ENCODE assay signal across 1 cellular context in the genomic region with DNA sequence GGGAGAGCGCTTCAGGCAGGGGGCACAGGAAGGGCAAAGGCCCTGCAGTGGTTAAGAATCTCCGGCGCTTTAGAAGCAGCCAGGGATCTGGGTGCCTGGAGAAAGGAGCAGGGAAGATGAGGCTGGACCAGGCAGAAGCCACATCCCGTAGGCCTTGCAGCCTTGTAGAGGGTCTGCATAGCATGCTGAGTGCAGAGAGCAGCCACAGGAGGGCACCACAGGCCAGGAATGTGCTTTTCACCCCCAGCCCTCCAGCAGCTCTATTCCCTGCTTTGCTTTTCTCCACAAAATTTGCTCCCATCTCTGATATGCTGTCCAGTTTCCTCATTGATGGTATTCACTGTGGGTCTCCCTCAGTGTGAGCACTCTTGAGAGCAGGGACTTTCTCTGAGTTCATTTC.
A peak's percentile ranks its signal among the peaks of the same experiment; 100 is the strongest.
TF ChIP-seq lines count a peak whose summit lies in the region.

No MANE protein-coding gene starts in this region.

TF ChIP-seq in K562, 482 proteins besides CTCF, POLR2A, EP300 and RAD21:
- TF ChIP-seq ZBTB7A (IDR thresholded peaks at IDR 0.05; ENCODE audit: borderline replicate concordance, control insufficient read depth, low read depth, low read length) = peak; percentile 47; the same call in 1 of the 2 replicates
- no peak for TF ChIP-seq PHF8 (IDR thresholded peaks at IDR 0.05; ENCODE audit: borderline replicate concordance, low read length)
- no peak for TF ChIP-seq BCL6 (CRISPR knock-in tag; IDR thresholded peaks at IDR 0.05)
- no peak for TF ChIP-seq ZBTB11 (CRISPR knock-in tag; IDR thresholded peaks at IDR 0.05)
- TF ChIP-seq TAF7 (tag; IDR thresholded peaks at IDR 0.05) = no peak
- TF ChIP-seq CTCFL (IDR thresholded peaks at IDR 0.05; ENCODE audit: borderline replicate concordance, insufficient read depth, low read depth, low read length, poor library complexity, severe bottlenecking) = peak; percentile 86
- TF ChIP-seq TEAD1 (CRISPR knock-in tag; IDR thresholded peaks at IDR 0.05) = peak in 1 of 2 experiments; percentile 82; a peak in 1 of 4 replicates
- no peak for TF ChIP-seq NR2C2 (CRISPR knock-in tag; IDR thresholded peaks at IDR 0.05)
- TF ChIP-seq NR2C2 (tag; IDR thresholded peaks at IDR 0.05) = no peak
- TF ChIP-seq ZNF324 (CRISPR knock-in tag; IDR thresholded peaks at IDR 0.05) = no peak
- no peak for TF ChIP-seq MBD1 (CRISPR knock-in tag; IDR thresholded peaks at IDR 0.05)
- TF ChIP-seq, protein P1, sequence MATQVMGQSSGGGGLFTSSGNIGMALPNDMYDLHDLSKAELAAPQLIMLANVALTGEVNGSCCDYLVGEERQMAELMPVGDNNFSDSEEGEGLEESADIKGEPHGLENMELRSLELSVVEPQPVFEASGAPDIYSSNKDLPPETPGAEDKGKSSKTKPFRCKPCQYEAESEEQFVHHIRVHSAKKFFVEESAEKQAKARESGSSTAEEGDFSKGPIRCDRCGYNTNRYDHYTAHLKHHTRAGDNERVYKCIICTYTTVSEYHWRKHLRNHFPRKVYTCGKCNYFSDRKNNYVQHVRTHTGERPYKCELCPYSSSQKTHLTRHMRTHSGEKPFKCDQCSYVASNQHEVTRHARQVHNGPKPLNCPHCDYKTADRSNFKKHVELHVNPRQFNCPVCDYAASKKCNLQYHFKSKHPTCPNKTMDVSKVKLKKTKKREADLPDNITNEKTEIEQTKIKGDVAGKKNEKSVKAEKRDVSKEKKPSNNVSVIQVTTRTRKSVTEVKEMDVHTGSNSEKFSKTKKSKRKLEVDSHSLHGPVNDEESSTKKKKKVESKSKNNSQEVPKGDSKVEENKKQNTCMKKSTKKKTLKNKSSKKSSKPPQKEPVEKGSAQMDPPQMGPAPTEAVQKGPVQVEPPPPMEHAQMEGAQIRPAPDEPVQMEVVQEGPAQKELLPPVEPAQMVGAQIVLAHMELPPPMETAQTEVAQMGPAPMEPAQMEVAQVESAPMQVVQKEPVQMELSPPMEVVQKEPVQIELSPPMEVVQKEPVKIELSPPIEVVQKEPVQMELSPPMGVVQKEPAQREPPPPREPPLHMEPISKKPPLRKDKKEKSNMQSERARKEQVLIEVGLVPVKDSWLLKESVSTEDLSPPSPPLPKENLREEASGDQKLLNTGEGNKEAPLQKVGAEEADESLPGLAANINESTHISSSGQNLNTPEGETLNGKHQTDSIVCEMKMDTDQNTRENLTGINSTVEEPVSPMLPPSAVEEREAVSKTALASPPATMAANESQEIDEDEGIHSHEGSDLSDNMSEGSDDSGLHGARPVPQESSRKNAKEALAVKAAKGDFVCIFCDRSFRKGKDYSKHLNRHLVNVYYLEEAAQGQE (CRISPR knock-in tag; IDR thresholded peaks at IDR 0.05; ENCODE audit: low read depth) = no peak
- no peak for TF ChIP-seq ZNF311 (CRISPR knock-in tag; IDR thresholded peaks at IDR 0.05)
- peak; percentile 36; the same call in 1 of the 2 replicates for TF ChIP-seq SMC3 (conservative IDR thresholded peaks at IDR 0.05; ENCODE audit: insufficient read depth, low read depth, low read length)
- no peak for TF ChIP-seq PKNOX1 (IDR thresholded peaks at IDR 0.05)
- TF ChIP-seq, protein P2, sequence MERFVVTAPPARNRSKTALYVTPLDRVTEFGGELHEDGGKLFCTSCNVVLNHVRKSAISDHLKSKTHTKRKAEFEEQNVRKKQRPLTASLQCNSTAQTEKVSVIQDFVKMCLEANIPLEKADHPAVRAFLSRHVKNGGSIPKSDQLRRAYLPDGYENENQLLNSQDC (CRISPR knock-in tag; IDR thresholded peaks at IDR 0.05) = no peak
- no peak for TF ChIP-seq ZBTB34 (CRISPR knock-in tag; IDR thresholded peaks at IDR 0.05)
- no peak for TF ChIP-seq ELF4 (CRISPR knock-in tag; IDR thresholded peaks at IDR 0.05)
- TF ChIP-seq TGIF2 (CRISPR knock-in tag; IDR thresholded peaks at IDR 0.05) = no peak
- TF ChIP-seq ZNF766 (CRISPR knock-in tag; conservative IDR thresholded peaks at IDR 0.05) = no peak
